ENCODE assay signal across 14 cellular contexts in genomic region chr11:34072041-34072440, GRCh38. TPM values are rescaled to one million over a fixed set of nuclear protein-coding genes. Genes with fewer than 3 reads are reported as not detected.
A peak's percentile ranks its signal among the peaks of the same experiment; 100 is the strongest.
DNase-seq lines count a peak whose midpoint lies in the region; ATAC-seq and TF ChIP-seq lines count a peak whose summit lies in the region.
"Had no signal": no experiment of that assay in that cellular context is flagged by ENCODE, and none has a peak within 500 bp of the region (broad histone marks: within the 10 kb centered on the region; RNA-seq: fewer than 3 reads in every experiment).

No MANE protein-coding gene starts in this region.

- H3K9ac ChIP-seq in smooth muscle cell (ENCODE audit: low read depth), result no peak overlapping the region
- H3K9ac ChIP-seq: GM23248 had no signal

- no peak for ATAC-seq in left ventricle myocardium superior
- no peak for ATAC-seq in Panc1
- ATAC-seq: A549 had no signal

- no peaks in the 10 kb centered on the region for H3K9me3 ChIP-seq in cardiac muscle cell (ENCODE audit: low read depth)
- H3K9me3 ChIP-seq in Caco-2, result no peaks in the 10 kb centered on the region
- H3K9me3 ChIP-seq in Panc1 (ENCODE audit: control insufficient read depth, insufficient read depth, low read depth, low read length), result no peaks in the 10 kb centered on the region
- no peaks in the 10 kb centered on the region for H3K9me3 ChIP-seq in smooth muscle cell (replicated peaks; ENCODE audit: low read depth)
- H3K9me3 ChIP-seq in MG63, result no peaks in the 10 kb centered on the region
- H3K9me3 ChIP-seq: A549 had no signal

- H3K9me3 Mint-ChIP-seq in Caco-2 (ENCODE audit: unreplicated experiment), result no peaks in the 10 kb centered on the region
- H3K9me3 Mint-ChIP-seq: CD14-positive monocyte; CD8-positive, alpha-beta memory T cell had no signal

- no peaks in the 10 kb centered on the region for H3K27me3 Mint-ChIP-seq in Caco-2 (ENCODE audit: insufficient read depth, unreplicated experiment)
- H3K27me3 Mint-ChIP-seq: CD8-positive, alpha-beta memory T cell had no signal

- no peaks in the 10 kb centered on the region for H3K27me3 ChIP-seq in cardiac muscle cell
- H3K27me3 ChIP-seq in Caco-2 (replicated peaks; ENCODE audit: control insufficient read depth, insufficient read depth, low read length), result no peaks in the 10 kb centered on the region
- no peaks in the 10 kb centered on the region for H3K27me3 ChIP-seq in Panc1 (ENCODE audit: control insufficient read depth, insufficient read depth, low read length)
- no peaks in the 10 kb centered on the region for H3K27me3 ChIP-seq in smooth muscle cell (ENCODE audit: low read depth)
- H3K27me3 ChIP-seq in MG63, result no peaks in the 10 kb centered on the region

- peaks cover 100% of the 10 kb centered on the region for H4K20me1 ChIP-seq in smooth muscle cell (ENCODE audit: low read depth)

- no peak for DNase-seq in cardiac muscle cell (ENCODE audit: low read depth in 1 of 2, low spot score in 1 of 2)
- no peak for DNase-seq in left ventricle myocardium superior
- DNase-seq in Caco-2, result no peak
- DNase-seq in Panc1 (ENCODE audit: low read depth, low spot score), result no peak
- DNase-seq in smooth muscle cell (lab: John Stamatoyannopoulos, UW; ENCODE audit: unreplicated experiment), result no peak
- no peak for DNase-seq in mucosa of gallbladder (ENCODE audit: low spot score)
- no peak for DNase-seq in MG63
- DNase-seq: Calu3; CD8-positive, alpha-beta memory T cell; DMS 273 treated with DMSO at 0.1 percent for 48 hours; GM23248; IMR-90 had no signal

- H3K4me1 ChIP-seq in cardiac muscle cell (ENCODE audit: low read depth), result no peaks in the 10 kb centered on the region
- H3K4me1 ChIP-seq in Caco-2, result no peaks in the 10 kb centered on the region
- H3K4me1 ChIP-seq in Panc1 (ENCODE audit: control insufficient read depth, insufficient read depth, low read length), result peaks cover 17% of the 10 kb centered on the region
- peaks cover 10% of the 10 kb centered on the region for H3K4me1 ChIP-seq in smooth muscle cell (ENCODE audit: low read depth)

- peaks cover 100% of the 10 kb centered on the region for H3K79me2 ChIP-seq in smooth muscle cell (ENCODE audit: low read depth)

- intact Hi-C loops in left ventricle myocardium superior (cut with micrococcal nuclease), result no loop called here
- intact Hi-C loops in Caco-2 (cut with micrococcal nuclease; ENCODE audit: unreplicated experiment), result loop anchor here (5.0 kb wide), 1 partner anchor 75 kb away; no protein-coding TSS in a partner anchor
- intact Hi-C loops in Panc1 (cut with micrococcal nuclease; ENCODE audit: unreplicated experiment), result no loop called here

- BruUV-seq in Caco-2 (replicated peaks; lab: Mats Ljungman, UMichigan), result TSS peak; percentile 11
- BruUV-seq in Panc1 (replicated peaks; lab: Mats Ljungman, UMichigan), result TSS peak; percentile 3

- WGBS in smooth muscle cell (ENCODE audit: low lambda C conversion rate), result 98% methylated on average over 3 of the region's 3 CpGs

- TF ChIP-seq CTCF in cardiac muscle cell (IDR thresholded peaks at IDR 0.05; ENCODE audit: low read depth, low read length) (no peak), Caco-2 (IDR thresholded peaks at IDR 0.05; ENCODE audit: insufficient read depth in 1 of 2, low read depth in 1 of 2, low read length in 1 of 2, severe bottlenecking in 1 of 2, unreplicated experiment in 1 of 2) (no peak), Panc1 (IDR thresholded peaks at IDR 0.05) (no peak), smooth muscle cell (IDR thresholded peaks at IDR 0.05; ENCODE audit: borderline replicate concordance, insufficient read depth, poor library complexity, severe bottlenecking) (no peak)

- H3K36me3 ChIP-seq in cardiac muscle cell (peaks cover 50% of the 10 kb centered on the region), Caco-2 (ENCODE audit: control insufficient read depth, insufficient read depth, low read length) (peaks cover 1% of the 10 kb centered on the region; the same call in 1 of the 2 replicates), Panc1 (ENCODE audit: control insufficient read depth, insufficient read depth, low read length) (peaks cover 36% of the 10 kb centered on the region), smooth muscle cell (ENCODE audit: low read depth) (peaks cover 25% of the 10 kb centered on the region), MG63 (peaks cover 74% of the 10 kb centered on the region)

- no peak overlapping the region for H3K4me3 Mint-ChIP-seq in Caco-2 (ENCODE audit: unreplicated experiment)
- H3K4me3 Mint-ChIP-seq: CD14-positive monocyte; CD8-positive, alpha-beta memory T cell had no signal

- H3K36me3 Mint-ChIP-seq in Caco-2 (ENCODE audit: insufficient read depth, unreplicated experiment), result peaks cover 84% of the 10 kb centered on the region

- H3K27ac Mint-ChIP-seq in Caco-2 (ENCODE audit: unreplicated experiment), result no peak overlapping the region
- H3K27ac Mint-ChIP-seq: CD14-positive monocyte had no signal

- POLR2A ChIA-PET in Caco-2 (lab: Charles Lee), result interaction anchor here (0.6 kb wide), 1 partner anchor 78 kb away, joined by 16 read pairs; no protein-coding TSS in a partner anchor
- POLR2A ChIA-PET in Panc1 (lab: Charles Lee), result no interaction called here

- H3F3A ChIP-seq in smooth muscle cell (ENCODE audit: low read depth), result peaks cover 18% of the 10 kb centered on the region

- CTCF ChIA-PET in Caco-2 (lab: Charles Lee), result no interaction called here
- CTCF ChIA-PET in Panc1 (lab: Charles Lee), result no interaction called here

- no peak overlapping the region for H3K4me3 ChIP-seq in cardiac muscle cell
- H3K4me3 ChIP-seq in Caco-2 (ENCODE audit: low read depth, low read length), result no peak overlapping the region
- H3K4me3 ChIP-seq in Panc1 (ENCODE audit: low read depth in 2 of 2, low read length in 2 of 2), result no peak overlapping the region
- H3K4me3 ChIP-seq in smooth muscle cell, result no peak overlapping the region
- H3K4me3 ChIP-seq in MG63, result no peak overlapping the region
- H3K4me3 ChIP-seq: A549, GM23248 had no signal

- no peak overlapping the region for H3K4me2 ChIP-seq in smooth muscle cell
- H3K4me2 ChIP-seq: A549 had no signal

- H3K27ac ChIP-seq in cardiac muscle cell, result peak overlapping the region; percentile 2
- no peak overlapping the region for H3K27ac ChIP-seq in Panc1 (ENCODE audit: low read length)
- peak overlapping the region; percentile 28 for H3K27ac ChIP-seq in smooth muscle cell (ENCODE audit: low read depth)
- H3K27ac ChIP-seq: A549, GM23248 had no signal

- no peak overlapping the region for H2AFZ ChIP-seq in smooth muscle cell (ENCODE audit: low read depth)
- H2AFZ ChIP-seq: GM23248 had no signal

- no peaks in the 10 kb centered on the region for H3K4me1 Mint-ChIP-seq in Caco-2 (ENCODE audit: low read depth, unreplicated experiment)

- in situ Hi-C loops in Panc1 (cut with HindIII; ENCODE audit: low pct_unique_long_range_greater_than_20kb, low sequenced_read_pairs), result no loop called here

RNA-seq across cellular contexts. Expression of gene CAPRIN1, which starts 20.5 kb away (rescaled TPM):
- 249 and 286 TPM in 2 replicates for total RNA-seq in cardiac muscle cell
- 120 and 163 TPM in 2 replicates for polyA plus RNA-seq in cardiac muscle cell
- 116 TPM for total RNA-seq in left ventricle myocardium superior
- 217 and 224 TPM in 2 replicates for total RNA-seq in Caco-2 (2022)
- 266 TPM for total RNA-seq in Panc1 (2021; ENCODE audit: unreplicated experiment)
- 155 TPM for polyA plus RNA-seq in Panc1 (2012; ENCODE audit: insufficient read length)
- total RNA-seq in smooth muscle cell, result 215 and 219 TPM in 2 replicates
- polyA plus RNA-seq in smooth muscle cell, result 93.9 and 96.7 TPM in 2 replicates
- total RNA-seq in mucosa of gallbladder, result 204 TPM
- 199 and 235 TPM in 2 replicates for total RNA-seq in MG63 (2014; rRNA removed; shearing (Covaris generic); ENCODE audit: low replicate concordance)

RNA-seq across cellular contexts. Expression of gene NAT10, which starts 33.4 kb away (rescaled TPM):
- 19.2 and 23.6 TPM in 2 replicates for total RNA-seq in cardiac muscle cell
- polyA plus RNA-seq in cardiac muscle cell, result 19.4 and 28.0 TPM in 2 replicates
- total RNA-seq in left ventricle myocardium superior, result 19.2 TPM
- total RNA-seq in Caco-2 (2022), result 91.4 and 101 TPM in 2 replicates
- total RNA-seq in Panc1 (2021; ENCODE audit: unreplicated experiment), result 64.9 TPM
- polyA plus RNA-seq in Panc1 (2012; ENCODE audit: insufficient read length), result 36.5 TPM
- 20.9 and 21.2 TPM in 2 replicates for total RNA-seq in smooth muscle cell
- polyA plus RNA-seq in smooth muscle cell, result 13.2 and 16.4 TPM in 2 replicates
- total RNA-seq in mucosa of gallbladder, result 31.6 TPM
- total RNA-seq in MG63 (2014; rRNA removed; shearing (Covaris generic); ENCODE audit: low replicate concordance), result 52.1 and 96.3 TPM in 2 replicates
